ENCODE assay signal across 11 cellular contexts in the genomic region with DNA sequence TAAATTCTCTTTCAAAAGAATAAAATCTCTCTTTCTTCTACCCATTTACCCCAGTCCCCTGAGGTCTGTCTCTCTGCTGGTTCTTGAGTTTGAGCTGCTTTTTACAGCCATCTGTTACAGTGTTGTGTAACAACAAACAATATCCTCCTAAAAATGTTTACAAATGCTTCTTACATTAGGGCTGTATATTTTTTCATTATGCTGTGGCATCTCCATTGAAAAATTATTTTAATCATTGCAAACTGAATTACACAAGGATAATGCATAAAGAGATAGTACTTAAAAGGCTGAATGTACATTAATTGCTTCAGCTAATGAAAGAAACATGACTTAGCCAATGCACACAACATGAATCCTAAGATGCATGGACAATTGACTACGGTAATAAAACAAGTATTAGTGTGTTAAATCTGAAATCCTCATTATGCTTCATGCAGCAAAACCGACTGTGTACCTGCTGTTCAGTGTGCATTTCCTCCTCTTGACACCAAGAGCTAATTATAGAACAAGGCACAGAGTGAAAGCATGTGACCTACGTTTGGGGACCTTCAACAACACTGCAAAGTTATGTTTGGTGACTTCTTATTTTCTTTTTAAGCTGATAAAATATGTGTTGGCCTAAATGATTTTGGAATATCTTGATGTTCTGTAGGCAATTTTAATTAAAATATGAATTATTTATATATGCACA.
DNase-seq lines count a peak whose midpoint lies in the region; ATAC-seq lines count a peak whose summit lies in the region.
"Had no signal": no experiment of that assay in that cellular context is flagged by ENCODE, and none has a peak within 500 bp of the region (broad histone marks: within the 10 kb centered on the region; RNA-seq: fewer than 3 reads in every experiment).

No MANE protein-coding gene starts in this region.

- H3K27me3 ChIP-seq in H7 (ENCODE audit: control insufficient read depth, insufficient read depth, low read length), result no peaks in the 10 kb centered on the region

- no peaks in the 10 kb centered on the region for H3K36me3 ChIP-seq in H7 (replicated peaks; ENCODE audit: control insufficient read depth, insufficient read depth, low read length)

- DNase-seq in NCI-H774 (lab: John Stamatoyannopoulos, UW) (peak; percentile 23), H7 (no peak), posterior cingulate gyrus (no peak), cardiac septum (ENCODE audit: low spot score) (no peak), NOMO-1 (lab: John Stamatoyannopoulos, UW; ENCODE audit: unreplicated experiment in 2 of 2) (no peak)
- DNase-seq: amniotic stem cell; CD8-positive, alpha-beta T cell; T-helper 1 cell had no signal

- H3K4me3 ChIP-seq in H7 (ENCODE audit: insufficient read depth, low read depth, low read length), result no peak overlapping the region

- intact Hi-C loops in posterior cingulate gyrus (cut with DNase I) (no loop called here), cardiac septum (cut with DNase I) (no loop called here)

- ATAC-seq in GM18498 (IDR thresholded peaks at IDR 0.05; ENCODE audit: unreplicated experiment) (peak; percentile 89), GM21360 (IDR thresholded peaks at IDR 0.05; ENCODE audit: unreplicated experiment) (peak; percentile 69), HG03095 (IDR thresholded peaks at IDR 0.05; ENCODE audit: unreplicated experiment) (peak; percentile 80)
- ATAC-seq: CD8-positive, alpha-beta T cell had no signal
